ENCODE assay signal across 11 cellular contexts in the genomic region with DNA sequence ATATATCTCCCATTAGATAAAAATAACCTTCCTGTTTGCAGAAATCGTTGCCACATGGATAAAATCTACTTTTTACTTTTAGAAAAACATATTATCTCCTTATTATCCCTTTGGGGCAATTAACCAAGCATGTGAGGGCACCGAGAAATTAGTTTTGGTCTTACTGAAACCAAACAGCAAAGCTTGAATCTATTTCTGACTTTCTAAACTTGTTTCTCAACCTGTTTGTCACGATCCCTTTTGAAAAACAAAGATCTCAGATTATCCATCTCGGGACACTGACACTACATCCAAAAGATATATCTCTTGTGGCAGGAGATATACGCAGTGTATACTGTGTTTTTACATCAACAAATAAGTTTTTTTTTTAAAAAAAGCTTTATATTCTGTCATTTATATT. TPM values are rescaled to one million over a fixed set of nuclear protein-coding genes. Genes with fewer than 3 reads are reported as not detected.
DNase-seq lines count a peak whose midpoint lies in the region; ATAC-seq and TF ChIP-seq lines count a peak whose summit lies in the region.
"Had no signal": no experiment of that assay in that cellular context is flagged by ENCODE, and none has a peak within 500 bp of the region (broad histone marks: within the 10 kb centered on the region; RNA-seq: fewer than 3 reads in every experiment).

No MANE protein-coding gene starts in this region.

- H2AFZ ChIP-seq in Karpas-422 (ENCODE audit: low read length): no peak overlapping the region

- H3K27ac ChIP-seq in CD4-positive, CD25-positive, alpha-beta regulatory T cell (ENCODE audit: insufficient read depth, low read length, poor library complexity, severe bottlenecking): peak overlapping the region; percentile 82
- peak overlapping the region; percentile 91 for H3K27ac ChIP-seq in Karpas-422 (ENCODE audit: low read length)
- H3K27ac ChIP-seq in testis: peak overlapping the region in 1 of 2 donors; percentile 49
- H3K27ac ChIP-seq: right atrium auricular region had no signal

- peak overlapping the region; percentile 99 for H3K4me3 ChIP-seq in CD4-positive, CD25-positive, alpha-beta regulatory T cell (ENCODE audit: low read depth, low read length)
- H3K4me3 ChIP-seq in Karpas-422 (ENCODE audit: low read length) (peak overlapping the region; percentile 94), cardiac fibroblast (replicated peaks in 1 of 2; ENCODE audit: low read depth in 2 of 2, low read length in 2 of 2) (peak overlapping the region; percentile 1 to 95), testis (no peak overlapping the region)

- no peak for TF ChIP-seq POLR2A in testis (IDR thresholded peaks at IDR 0.05)

- H3K27ac Mint-ChIP-seq in CD4-positive, CD25-positive, alpha-beta regulatory T cell: peak overlapping the region in 2 of 3 donors; percentile 78 to 97
- peak overlapping the region; percentile 98 to 99 for H3K27ac Mint-ChIP-seq in natural killer cell treated with Interleukin-12 subunit alpha and Interleukin-12 subunit beta and Interleukin-15 and Interleukin-18, amount 100 ng/mL, for 72 hours

- H3K9me3 Mint-ChIP-seq in CD4-positive, CD25-positive, alpha-beta regulatory T cell: no peaks in the 10 kb centered on the region
- peaks cover 3% of the 10 kb centered on the region for H3K9me3 Mint-ChIP-seq in natural killer cell treated with Interleukin-12 subunit alpha and Interleukin-12 subunit beta and Interleukin-15 and Interleukin-18, amount 100 ng/mL, for 72 hours

- intact Hi-C loops in testis (cut with DNase I; ENCODE audit: low total_unique reads): no loop called here

- H3K4me1 ChIP-seq in CD4-positive, CD25-positive, alpha-beta regulatory T cell (ENCODE audit: control insufficient read depth, insufficient read depth, low read length, poor library complexity, severe bottlenecking): peaks cover 65% of the 10 kb centered on the region
- peaks cover 69% of the 10 kb centered on the region for H3K4me1 ChIP-seq in Karpas-422 (ENCODE audit: low read length)
- H3K4me1 ChIP-seq in testis: peaks cover 32% of the 10 kb centered on the region

- peaks cover 20% of the 10 kb centered on the region for H3K36me3 Mint-ChIP-seq in CD4-positive, CD25-positive, alpha-beta regulatory T cell
- peaks cover 19% of the 10 kb centered on the region for H3K36me3 Mint-ChIP-seq in natural killer cell treated with Interleukin-12 subunit alpha and Interleukin-12 subunit beta and Interleukin-15 and Interleukin-18, amount 100 ng/mL, for 72 hours

- H3K79me2 ChIP-seq in Karpas-422 (ENCODE audit: low read length): peaks cover 72% of the 10 kb centered on the region

- no peak for DNase-seq in CD4-positive, CD25-positive, alpha-beta regulatory T cell
- no peak for DNase-seq in Karpas-422
- DNase-seq in cardiac fibroblast (ENCODE audit: low read depth in 2 of 2): no peak
- no peak for DNase-seq in natural killer cell treated with Interleukin-12 subunit alpha and Interleukin-12 subunit beta and Interleukin-15 and Interleukin-18, amount 100 ng/mL, for 72 hours (ENCODE audit: low spot score)
- DNase-seq in SW 1271 (lab: John Stamatoyannopoulos, UW): no peak
- no peak for DNase-seq in HT-29 (ENCODE audit: low spot score)
- DNase-seq in Ammon's horn (ENCODE audit: low spot score): no peak
- DNase-seq in testis: no peak
- DNase-seq: activated CD4-positive, alpha-beta T cell treated with anti-CD3 and anti-CD28 coated beads for 1 hour; NCI-H1694 had no signal

- H4K20me1 ChIP-seq in Karpas-422 (ENCODE audit: insufficient read depth, low read depth, low read length): no peaks in the 10 kb centered on the region; the same call in 1 of the 2 replicates

- no peaks in the 10 kb centered on the region for H3K9me3 ChIP-seq in CD4-positive, CD25-positive, alpha-beta regulatory T cell (ENCODE audit: control insufficient read depth in 2 of 2, low read length in 2 of 2)
- H3K9me3 ChIP-seq in Karpas-422 (ENCODE audit: low read length): no peaks in the 10 kb centered on the region
- no peaks in the 10 kb centered on the region for H3K9me3 ChIP-seq in testis
- H3K9me3 ChIP-seq: right atrium auricular region had no signal

- H3K27me3 ChIP-seq in CD4-positive, CD25-positive, alpha-beta regulatory T cell (ENCODE audit: control insufficient read depth, insufficient read depth, low read length): no peaks in the 10 kb centered on the region
- no peaks in the 10 kb centered on the region for H3K27me3 ChIP-seq in Karpas-422 (ENCODE audit: low read length)
- no peaks in the 10 kb centered on the region for H3K27me3 ChIP-seq in testis
- H3K27me3 ChIP-seq: right atrium auricular region had no signal

- ATAC-seq in CD4-positive, CD25-positive, alpha-beta regulatory T cell (ENCODE audit: low read depth in 2 of 2): no peak
- no peak for ATAC-seq in natural killer cell treated with Interleukin-12 subunit alpha and Interleukin-12 subunit beta and Interleukin-15 and Interleukin-18, amount 100 ng/mL, for 72 hours

- no peak for TF ChIP-seq CTCF in cardiac fibroblast (IDR thresholded peaks at IDR 0.05; ENCODE audit: low read depth, low read length)
- no peak for TF ChIP-seq CTCF in testis (IDR thresholded peaks at IDR 0.05)

- peak overlapping the region; percentile 91 for H3K9ac ChIP-seq in Karpas-422 (ENCODE audit: low read length)

- H3K4me2 ChIP-seq in Karpas-422 (ENCODE audit: low read depth, low read length, poor library complexity, severe bottlenecking): peak overlapping the region; percentile 87

- peaks cover 39 to 73% (median 55%) of the 10 kb centered on the region in 4 donors for H3K4me1 Mint-ChIP-seq in CD4-positive, CD25-positive, alpha-beta regulatory T cell
- H3K4me1 Mint-ChIP-seq in natural killer cell treated with Interleukin-12 subunit alpha and Interleukin-12 subunit beta and Interleukin-15 and Interleukin-18, amount 100 ng/mL, for 72 hours (ENCODE audit: low read depth in 2 of 2): peaks cover 42 to 61% of the 10 kb centered on the region in 2 donors

- no peaks in the 10 kb centered on the region for H3K27me3 Mint-ChIP-seq in CD4-positive, CD25-positive, alpha-beta regulatory T cell
- H3K27me3 Mint-ChIP-seq in natural killer cell treated with Interleukin-12 subunit alpha and Interleukin-12 subunit beta and Interleukin-15 and Interleukin-18, amount 100 ng/mL, for 72 hours: no peaks in the 10 kb centered on the region

- H3K9me2 ChIP-seq in Karpas-422 (replicated peaks; ENCODE audit: insufficient read depth, low read length): no peaks in the 10 kb centered on the region

- peaks cover 3% of the 10 kb centered on the region for H3K36me3 ChIP-seq in CD4-positive, CD25-positive, alpha-beta regulatory T cell (ENCODE audit: control insufficient read depth, insufficient read depth, low read length)
- peaks cover 13% of the 10 kb centered on the region; the same call in 1 of the 2 replicates for H3K36me3 ChIP-seq in Karpas-422 (ENCODE audit: insufficient read depth, low read length)
- H3K36me3 ChIP-seq in testis (ENCODE audit: low read depth, missing control alignments): no peaks in the 10 kb centered on the region

- peak overlapping the region; percentile 91 to 98 (median 98) for H3K4me3 Mint-ChIP-seq in CD4-positive, CD25-positive, alpha-beta regulatory T cell
- peak overlapping the region; percentile 98 for H3K4me3 Mint-ChIP-seq in natural killer cell treated with Interleukin-12 subunit alpha and Interleukin-12 subunit beta and Interleukin-15 and Interleukin-18, amount 100 ng/mL, for 72 hours

- whole genome bisulfite sequencing in testis, 2 donors: 47 to 54% methylated on average over 5 of the region's 5 CpGs

RNA-seq across cellular contexts. Expression of gene TUT7, which starts 2.3 kb away (rescaled TPM):
- total RNA-seq in CD4-positive, CD25-positive, alpha-beta regulatory T cell: 75.4 TPM
- polyA plus RNA-seq in CD4-positive, CD25-positive, alpha-beta regulatory T cell: 10 to 100 TPM; 17.3 to 26.8 (median 21.4) TPM
- 45.0 and 51.2 TPM in 2 replicates for total RNA-seq in Karpas-422 (2014; rRNA removed; shearing (Covaris generic); ENCODE audit: low replicate concordance)
- total RNA-seq in natural killer cell treated with Interleukin-12 subunit alpha and Interleukin-12 subunit beta and Interleukin-15 and Interleukin-18, amount 100 ng/mL, for 72 hours: 10 to 100 TPM; 51.0 to 58.9 TPM
- total RNA-seq in HT-29 (2014; rRNA removed; shearing (Covaris generic)): 10.2 and 11.1 TPM in 2 replicates
- total RNA-seq in testis: 10 to 100 TPM; 40.0 to 53.4 TPM
- 18.7 TPM for polyA plus RNA-seq in testis (ENCODE audit: insufficient read depth, low read depth, low replicate concordance)

Comparison
In these comparisons a context has a peak if more than half of its experiments do, and no peak if none do; other contexts are left out.
1. H3K4me3 ChIP-seq: peak in CD4-positive, CD25-positive, alpha-beta regulatory T cell (single experiment), Karpas-422 (single experiment) and cardiac fibroblast (2 of 2); none in testis (0 of 2).